In genomic region chr4:24969486-24969885, GRCh38 we compare ENCODE assay signal across 1 cellular context.
TF ChIP-seq lines count a peak whose summit lies in the region.

No MANE protein-coding gene starts in this region.

TF ChIP-seq in IMR-90, 13 proteins besides CTCF, POLR2A, EP300 and RAD21 (continued from another document):
- no peak for TF ChIP-seq SMC3 (IDR thresholded peaks at IDR 0.05; ENCODE audit: low read depth, low read length)
- no peak for TF ChIP-seq CHD1 (IDR thresholded peaks at IDR 0.05; ENCODE audit: low read depth, low read length)
- no peak for TF ChIP-seq ELK1 (IDR thresholded peaks at IDR 0.05; ENCODE audit: borderline replicate concordance, low read depth, low read length)
- TF ChIP-seq USF2 (IDR thresholded peaks at IDR 0.05; ENCODE audit: low read depth, low read length): no peak
- no peak for TF ChIP-seq RFX5 (IDR thresholded peaks at IDR 0.05; ENCODE audit: low read depth, low read length)
- TF ChIP-seq MAZ (IDR thresholded peaks at IDR 0.05; ENCODE audit: borderline replicate concordance, low read depth, low read length): no peak
- TF ChIP-seq FOS (IDR thresholded peaks at IDR 0.05; ENCODE audit: low read depth, low read length): no peak
